13 cellular contexts compared by ENCODE assay signal in the genomic region with DNA sequence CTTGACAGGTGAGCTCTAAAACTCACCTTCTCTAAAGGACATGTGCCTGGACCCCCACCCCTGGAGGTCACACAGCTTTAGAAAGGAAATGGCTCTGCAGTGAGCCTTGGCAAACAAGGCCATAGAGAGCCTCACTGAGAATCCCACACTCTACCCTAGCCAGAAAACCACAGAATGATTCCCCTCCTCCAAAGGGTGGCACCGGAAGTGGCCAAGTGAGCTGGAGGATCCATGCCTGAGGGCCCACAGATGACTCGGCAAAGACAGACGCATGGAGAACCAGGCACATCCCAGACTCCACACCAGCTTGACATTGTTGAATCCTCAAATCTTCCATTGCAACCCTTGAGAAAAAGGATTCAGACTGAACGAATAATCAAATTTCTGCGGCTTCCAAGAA. TPM values are rescaled to one million over a fixed set of nuclear protein-coding genes. Genes with fewer than 3 reads are reported as not detected.
DNase-seq lines count a peak whose midpoint lies in the region; ATAC-seq and TF ChIP-seq lines count a peak whose summit lies in the region.
"Had no signal": no experiment of that assay in that cellular context is flagged by ENCODE, and none has a peak within 500 bp of the region (broad histone marks: within the 10 kb centered on the region; RNA-seq: fewer than 3 reads in every experiment).

No MANE protein-coding gene starts in this region.

- H3K4me3 ChIP-seq in HCT116 (replicated peaks in 1 of 2; ENCODE audit: low read depth in 1 of 2, low read length in 2 of 2) = no peak overlapping the region
- H3K4me3 ChIP-seq: psoas muscle had no signal

- no peak overlapping the region for H3K27ac ChIP-seq in HCT116 (ENCODE audit: low read depth, low read length)
- H3K27ac ChIP-seq: psoas muscle had no signal

- CTCF ChIA-PET in HCT116 (lab: Charles Lee) (no interaction called here), GM10248 (lab: Yijun Ruan, JAX) (interaction anchor here (1.1 kb wide), 1 partner anchor 9 kb away, joined by 5 read pairs; no protein-coding TSS in a partner anchor)

- no TSS peak for BruUV-seq in HCT116 (replicated peaks; lab: Mats Ljungman, UMichigan)

- no peak overlapping the region for H2AFZ ChIP-seq in HCT116 (ENCODE audit: low read depth, low read length, poor library complexity, severe bottlenecking)

- intact Hi-C loops in HCT116 (cut with micrococcal nuclease) = no loop called here

- no peaks in the 10 kb centered on the region for H4K20me1 ChIP-seq in HCT116 (ENCODE audit: insufficient read depth)

- RAD21 ChIA-PET in HCT116 (lab: Charles Lee; ENCODE audit: low non-redundant PET in 1 of 2, low total read pairs in 2 of 2, uncharacterized antibody in 2 of 2, unreplicated experiment in 2 of 2) = no interaction called here

- no peak for TF ChIP-seq CTCF in HCT116 (IDR thresholded peaks at IDR 0.05 in 2 of 3, conservative IDR thresholded peaks at IDR 0.05 in 1 of 3; ENCODE audit: borderline replicate concordance in 1 of 3, insufficient read depth in 1 of 3, low read depth in 2 of 3, low read length in 2 of 3)
- TF ChIP-seq CTCF in GM10248 (IDR thresholded peaks at IDR 0.05; ENCODE audit: control extremely low read depth, extremely low read depth, low read depth, missing control alignments) = no peak

- POLR2A ChIA-PET in HCT116 (lab: Charles Lee) = no interaction called here
- POLR2A ChIA-PET in GM10248 (lab: Yijun Ruan, JAX) = no interaction called here

- no peaks in the 10 kb centered on the region for H3K79me2 ChIP-seq in HCT116 (ENCODE audit: insufficient read depth, low read length)

- H3K9me2 ChIP-seq in HCT116 (ENCODE audit: insufficient read depth) = no peaks in the 10 kb centered on the region

- DNase-seq in COLO668 (lab: John Stamatoyannopoulos, UW; ENCODE audit: unreplicated experiment) = peak; percentile 30
- DNase-seq in HCT116 (ENCODE audit: low read depth, low spot score) = no peak
- peak; percentile 93 for DNase-seq in RPMI7951 (ENCODE audit: low read depth)
- DNase-seq in foreskin melanocyte = peak; percentile 77
- no peak for DNase-seq in NK-92 (lab: John Stamatoyannopoulos, UW; ENCODE audit: unreplicated experiment)
- no peak for DNase-seq in GM10248 (ENCODE audit: extremely low spot score)
- DNase-seq: activated naive CD8-positive, alpha-beta T cell treated with anti-CD3 and anti-CD28 coated beads, Interleukin-2, amount 10 ng/mL, durations not matched to agents 7 days and 5 days; C1 segment of cervical spinal cord; NCI-H1105; psoas muscle; stimulated activated CD4-positive, alpha-beta T cell treated with anti-CD3 and anti-CD28 coated beads, Interleukin-4, amount 100 ng/mL, for 1 hour had no signal

- peaks cover 0 to 27% of the 10 kb centered on the region in 2 experiments; a peak in 2 of 4 replicates for H3K4me1 ChIP-seq in HCT116 (ENCODE audit: control insufficient read depth in 1 of 2, insufficient read depth in 2 of 2, low read length in 2 of 2)
- H3K4me1 ChIP-seq: psoas muscle had no signal

- H3K9me3 ChIP-seq in HCT116 (ENCODE audit: control insufficient read depth in 1 of 2, insufficient read depth in 1 of 2, low read depth in 1 of 2, low read length in 2 of 2) = no peaks in the 10 kb centered on the region
- H3K9me3 ChIP-seq: psoas muscle had no signal

- no peak for TF ChIP-seq RAD21 in HCT116 (IDR thresholded peaks at IDR 0.05; ENCODE audit: low read depth)

- ATAC-seq in HCT116 (no peak), GM21723 (IDR thresholded peaks at IDR 0.05; ENCODE audit: unreplicated experiment) (no peak), GM21619 (IDR thresholded peaks at IDR 0.05; ENCODE audit: unreplicated experiment) (no peak)

- no peak overlapping the region for H3K9ac ChIP-seq in HCT116 (ENCODE audit: low read length)

- no peak for TF ChIP-seq POLR2A in HCT116 (IDR thresholded peaks at IDR 0.05; ENCODE audit: borderline replicate concordance, extremely low read depth, insufficient read depth, insufficient read length)

- 0 out of 2 replicates have a peak overlapping the region, but pooled peaks have one; percentile 2 for H3K4me2 ChIP-seq in HCT116 (ENCODE audit: low read length)

- H3K36me3 ChIP-seq in HCT116 (ENCODE audit: control insufficient read depth in 1 of 2, insufficient read depth in 2 of 2, low read length in 2 of 2) = no peaks in the 10 kb centered on the region

- no peaks in the 10 kb centered on the region for H3K27me3 ChIP-seq in HCT116 (ENCODE audit: insufficient read depth, low read length)

TF ChIP-seq in HCT116, 20 proteins besides CTCF, POLR2A, EP300 and RAD21:
- TF ChIP-seq, protein P1, sequence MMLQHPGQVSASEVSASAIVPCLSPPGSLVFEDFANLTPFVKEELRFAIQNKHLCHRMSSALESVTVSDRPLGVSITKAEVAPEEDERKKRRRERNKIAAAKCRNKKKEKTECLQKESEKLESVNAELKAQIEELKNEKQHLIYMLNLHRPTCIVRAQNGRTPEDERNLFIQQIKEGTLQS (IDR thresholded peaks at IDR 0.05) = no peak
- TF ChIP-seq POLR2AphosphoS5 (IDR thresholded peaks at IDR 0.05; ENCODE audit: low read depth, low read length) (no peak), JUND (IDR thresholded peaks at IDR 0.05) (no peak), ELF1 (IDR thresholded peaks at IDR 0.05; ENCODE audit: borderline replicate concordance, low read depth) (no peak), SRF (IDR thresholded peaks at IDR 0.05; ENCODE audit: low read depth) (no peak), FOSL1 (IDR thresholded peaks at IDR 0.05; ENCODE audit: low read depth) (no peak), ZNF274 (IDR thresholded peaks at IDR 0.05; ENCODE audit: low read depth, low read length) (no peak), SIN3A (IDR thresholded peaks at IDR 0.05; ENCODE audit: low read depth) (no peak)
- TF ChIP-seq, protein P2, sequence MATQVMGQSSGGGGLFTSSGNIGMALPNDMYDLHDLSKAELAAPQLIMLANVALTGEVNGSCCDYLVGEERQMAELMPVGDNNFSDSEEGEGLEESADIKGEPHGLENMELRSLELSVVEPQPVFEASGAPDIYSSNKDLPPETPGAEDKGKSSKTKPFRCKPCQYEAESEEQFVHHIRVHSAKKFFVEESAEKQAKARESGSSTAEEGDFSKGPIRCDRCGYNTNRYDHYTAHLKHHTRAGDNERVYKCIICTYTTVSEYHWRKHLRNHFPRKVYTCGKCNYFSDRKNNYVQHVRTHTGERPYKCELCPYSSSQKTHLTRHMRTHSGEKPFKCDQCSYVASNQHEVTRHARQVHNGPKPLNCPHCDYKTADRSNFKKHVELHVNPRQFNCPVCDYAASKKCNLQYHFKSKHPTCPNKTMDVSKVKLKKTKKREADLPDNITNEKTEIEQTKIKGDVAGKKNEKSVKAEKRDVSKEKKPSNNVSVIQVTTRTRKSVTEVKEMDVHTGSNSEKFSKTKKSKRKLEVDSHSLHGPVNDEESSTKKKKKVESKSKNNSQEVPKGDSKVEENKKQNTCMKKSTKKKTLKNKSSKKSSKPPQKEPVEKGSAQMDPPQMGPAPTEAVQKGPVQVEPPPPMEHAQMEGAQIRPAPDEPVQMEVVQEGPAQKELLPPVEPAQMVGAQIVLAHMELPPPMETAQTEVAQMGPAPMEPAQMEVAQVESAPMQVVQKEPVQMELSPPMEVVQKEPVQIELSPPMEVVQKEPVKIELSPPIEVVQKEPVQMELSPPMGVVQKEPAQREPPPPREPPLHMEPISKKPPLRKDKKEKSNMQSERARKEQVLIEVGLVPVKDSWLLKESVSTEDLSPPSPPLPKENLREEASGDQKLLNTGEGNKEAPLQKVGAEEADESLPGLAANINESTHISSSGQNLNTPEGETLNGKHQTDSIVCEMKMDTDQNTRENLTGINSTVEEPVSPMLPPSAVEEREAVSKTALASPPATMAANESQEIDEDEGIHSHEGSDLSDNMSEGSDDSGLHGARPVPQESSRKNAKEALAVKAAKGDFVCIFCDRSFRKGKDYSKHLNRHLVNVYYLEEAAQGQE (IDR thresholded peaks at IDR 0.05; ENCODE audit: low read depth) = no peak
- TF ChIP-seq, protein P3, sequence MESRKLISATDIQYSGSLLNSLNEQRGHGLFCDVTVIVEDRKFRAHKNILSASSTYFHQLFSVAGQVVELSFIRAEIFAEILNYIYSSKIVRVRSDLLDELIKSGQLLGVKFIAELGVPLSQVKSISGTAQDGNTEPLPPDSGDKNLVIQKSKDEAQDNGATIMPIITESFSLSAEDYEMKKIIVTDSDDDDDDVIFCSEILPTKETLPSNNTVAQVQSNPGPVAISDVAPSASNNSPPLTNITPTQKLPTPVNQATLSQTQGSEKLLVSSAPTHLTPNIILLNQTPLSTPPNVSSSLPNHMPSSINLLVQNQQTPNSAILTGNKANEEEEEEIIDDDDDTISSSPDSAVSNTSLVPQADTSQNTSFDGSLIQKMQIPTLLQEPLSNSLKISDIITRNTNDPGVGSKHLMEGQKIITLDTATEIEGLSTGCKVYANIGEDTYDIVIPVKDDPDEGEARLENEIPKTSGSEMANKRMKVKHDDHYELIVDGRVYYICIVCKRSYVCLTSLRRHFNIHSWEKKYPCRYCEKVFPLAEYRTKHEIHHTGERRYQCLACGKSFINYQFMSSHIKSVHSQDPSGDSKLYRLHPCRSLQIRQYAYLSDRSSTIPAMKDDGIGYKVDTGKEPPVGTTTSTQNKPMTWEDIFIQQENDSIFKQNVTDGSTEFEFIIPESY (IDR thresholded peaks at IDR 0.05; ENCODE audit: extremely low read depth, insufficient replicate concordance, low read length) = no peak

RNA-seq across cellular contexts. Expression of a gene that starts 54.2 kb away (rescaled TPM):
- not detected for total RNA-seq in HCT116 (2021; ENCODE audit: unreplicated experiment)
- polyA plus RNA-seq in HCT116 (2012) = 0.05 and 0.14 TPM in 2 replicates
- 0.84 and 0.88 TPM in 2 replicates for total RNA-seq in RPMI7951 (2014; rRNA removed; shearing (Covaris generic))
- total RNA-seq: activated naive CD8-positive, alpha-beta T cell treated with anti-CD3 and anti-CD28 coated beads, Interleukin-2, amount 10 ng/mL, durations not matched to agents 7 days and 5 days had no signal

Comparison
In these comparisons a context has a peak if more than half of its experiments do, and no peak if none do; other contexts are left out.
1. DNase-seq: peak in COLO668 (single experiment), RPMI7951 (single experiment) and foreskin melanocyte (single experiment); none in HCT116 (single experiment), NK-92 (single experiment) and GM10248 (single experiment).